In genomic region chr20:9516658-9516987, GRCh38 we compare ENCODE assay signal across 14 cellular contexts. TPM values are rescaled to one million over a fixed set of nuclear protein-coding genes. Genes with fewer than 3 reads are reported as not detected.
DNase-seq lines count a peak whose midpoint lies in the region; ATAC-seq and TF ChIP-seq lines count a peak whose summit lies in the region.
"Had no signal": no experiment of that assay in that cellular context is flagged by ENCODE, and none has a peak within 500 bp of the region (broad histone marks: within the 10 kb centered on the region; RNA-seq: fewer than 3 reads in every experiment).

No MANE protein-coding gene starts in this region.

- peaks cover 13% of the 10 kb centered on the region for H3K27me3 ChIP-seq in Loucy (ENCODE audit: insufficient read depth, low read length, poor library complexity, severe bottlenecking)
- H3K27me3 ChIP-seq in esophagus muscularis mucosa, result peaks cover 0 to 71% (median 9%) of the 10 kb centered on the region in 4 donors

- TF ChIP-seq POLR2A in esophagus muscularis mucosa (IDR thresholded peaks at IDR 0.05; ENCODE audit: low read depth), result no peak

- H3K27ac Mint-ChIP-seq in osteocyte (ENCODE audit: unreplicated experiment), result no peak overlapping the region

- TF ChIP-seq CTCF in Loucy (conservative IDR thresholded peaks at IDR 0.05; ENCODE audit: low read length), result peak; percentile 38
- TF ChIP-seq CTCF in esophagus muscularis mucosa (IDR thresholded peaks at IDR 0.05), result no peak
- no peak for TF ChIP-seq CTCF in osteocyte (IDR thresholded peaks at IDR 0.05)

- DNase-seq in esophagus muscularis mucosa (ENCODE audit: extremely low spot score) (peak; percentile 37), osteocyte (ENCODE audit: extremely low spot score, unreplicated experiment) (no peak), dermis blood vessel endothelial cell (no peak)
- DNase-seq in activated T-cell treated with anti-CD3 and anti-CD28 coated beads, Interleukin-2, amount 50 U/mL, for 48 hours, result no peak
- DNase-seq: erythroblast, GDM1, NCI-H1436, WERI-Rb-1 had no signal

- peaks cover 68% of the 10 kb centered on the region for H3K4me1 ChIP-seq in Loucy (ENCODE audit: insufficient read depth, low read length, poor library complexity, severe bottlenecking)
- peaks cover 18 to 29% (median 27%) of the 10 kb centered on the region in 4 donors for H3K4me1 ChIP-seq in esophagus muscularis mucosa
- H3K4me1 ChIP-seq: SJSA1 had no signal

- H3K4me3 Mint-ChIP-seq in osteocyte (ENCODE audit: unreplicated experiment), result peak overlapping the region; percentile 24

- peak overlapping the region; percentile 80 for H3K4me3 ChIP-seq in Loucy (ENCODE audit: low read length, poor library complexity, severe bottlenecking)
- peak overlapping the region in 3 of 4 donors; percentile 18 to 35 (median 24) for H3K4me3 ChIP-seq in esophagus muscularis mucosa
- H3K4me3 ChIP-seq: SJSA1 had no signal

- peaks cover 91% of the 10 kb centered on the region for H3K27me3 Mint-ChIP-seq in osteocyte (ENCODE audit: unreplicated experiment)

- no peaks in the 10 kb centered on the region for H3K9me2 ChIP-seq in Loucy (replicated peaks; ENCODE audit: low read depth, low read length)

- H3K9ac ChIP-seq in Loucy (ENCODE audit: low read depth, low read length, poor library complexity, severe bottlenecking), result peak overlapping the region; percentile 93

- WGBS in esophagus muscularis mucosa, result 34% methylated on average over 13 of the region's 13 CpGs

- peak overlapping the region; percentile 96 for H3K4me2 ChIP-seq in Loucy (ENCODE audit: low read depth, low read length, poor library complexity, severe bottlenecking)

- H4K20me1 ChIP-seq in Loucy (ENCODE audit: insufficient read depth, low read length, poor library complexity, severe bottlenecking), result peaks cover 59% of the 10 kb centered on the region

- no peaks in the 10 kb centered on the region for H3K9me3 Mint-ChIP-seq in osteocyte (ENCODE audit: unreplicated experiment)

- H3K9me3 ChIP-seq in Loucy (ENCODE audit: insufficient read depth, low read depth, low read length), result no peaks in the 10 kb centered on the region
- H3K9me3 ChIP-seq in esophagus muscularis mucosa, result no peaks in the 10 kb centered on the region
- H3K9me3 ChIP-seq: SJSA1 had no signal

- intact Hi-C loops in esophagus muscularis mucosa (cut with DNase I), result no loop called here

- H3F3A ChIP-seq in Loucy (ENCODE audit: low read depth), result peaks cover 15% of the 10 kb centered on the region

- peak overlapping the region; percentile 16; the same call in 1 of the 2 replicates for H2AFZ ChIP-seq in Loucy (ENCODE audit: low read length)

- peaks cover 97% of the 10 kb centered on the region for H3K79me2 ChIP-seq in Loucy (ENCODE audit: insufficient read depth, low read length)

- peaks cover 49% of the 10 kb centered on the region for H3K36me3 ChIP-seq in Loucy (ENCODE audit: insufficient read depth, low read length)
- H3K36me3 ChIP-seq in esophagus muscularis mucosa, result no peaks in the 10 kb centered on the region
- H3K36me3 ChIP-seq: SJSA1, WERI-Rb-1 had no signal

- H3K36me3 Mint-ChIP-seq in osteocyte (ENCODE audit: unreplicated experiment), result no peaks in the 10 kb centered on the region

- no peak overlapping the region for H3K27ac ChIP-seq in esophagus muscularis mucosa (replicated peaks in 1 of 4)
- H3K27ac ChIP-seq: C4-2B, SJSA1, WERI-Rb-1 had no signal

- peak; percentile 42 for ATAC-seq in GM18870 (IDR thresholded peaks at IDR 0.05; ENCODE audit: unreplicated experiment)
- no peak for ATAC-seq in HG02678 (IDR thresholded peaks at IDR 0.05; ENCODE audit: unreplicated experiment)
- no peak for ATAC-seq in GM21360 (IDR thresholded peaks at IDR 0.05; ENCODE audit: unreplicated experiment)

- no peak for TF ChIP-seq EP300 in esophagus muscularis mucosa (IDR thresholded peaks at IDR 0.05)

- H3K4me1 Mint-ChIP-seq in osteocyte (ENCODE audit: unreplicated experiment), result peaks cover 23% of the 10 kb centered on the region

RNA-seq across cellular contexts. Expression of gene LAMP5, which starts 2.2 kb away (rescaled TPM):
- total RNA-seq in esophagus muscularis mucosa, result under 1 TPM in 1 of 4 donors, not detected in 3; 0.17 TPM
- total RNA-seq in osteocyte, result 0.76 and 0.86 TPM in 2 replicates
- 0.34 and 0.84 TPM in 2 replicates for total RNA-seq in dermis blood vessel endothelial cell
- total RNA-seq: SJSA1 had no signal
